8 cellular contexts compared by ENCODE assay signal in the genomic region with DNA sequence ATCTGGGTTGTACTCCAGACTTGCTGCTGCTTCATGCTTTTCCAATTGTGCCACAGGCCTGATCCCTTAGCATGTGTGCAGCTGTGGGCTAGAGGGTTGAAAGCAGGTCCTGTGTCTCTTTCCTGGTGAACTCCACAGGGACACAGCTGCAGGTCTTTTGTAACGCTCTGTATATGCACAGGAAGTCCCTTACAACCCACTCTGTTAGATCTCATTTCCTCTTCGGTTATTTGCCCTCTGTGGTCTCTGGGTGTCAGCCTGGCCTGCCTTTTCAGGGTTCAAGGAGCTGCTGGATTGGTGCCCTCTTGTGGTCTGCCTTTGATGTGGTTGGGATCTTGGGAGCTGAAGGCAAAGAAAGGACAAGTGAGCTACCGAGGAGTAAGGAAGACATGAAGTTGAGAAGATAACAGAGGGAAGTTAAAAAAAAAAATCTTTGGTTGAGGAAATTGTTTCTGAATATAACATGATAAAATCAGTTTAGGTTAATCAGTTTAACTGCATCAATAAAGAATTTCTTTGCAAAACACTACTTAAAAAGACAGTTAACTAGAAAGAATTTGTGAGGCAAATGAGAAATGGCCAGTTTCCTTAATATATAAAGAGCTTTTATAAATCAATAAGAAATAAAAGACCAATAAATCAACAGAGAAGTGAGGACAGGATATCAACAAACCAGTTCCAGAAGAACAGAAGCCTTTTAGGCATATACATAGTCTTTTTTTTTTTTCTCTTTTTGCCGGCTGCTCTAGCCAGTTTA. TPM values are rescaled to one million over a fixed set of nuclear protein-coding genes. Genes with fewer than 3 reads are reported as not detected.
DNase-seq lines count a peak whose midpoint lies in the region; ATAC-seq and TF ChIP-seq lines count a peak whose summit lies in the region.

No MANE protein-coding gene starts in this region.

- no peaks in the 10 kb centered on the region for H3K36me3 Mint-ChIP-seq in naive B cell

- peaks cover 7% of the 10 kb centered on the region for H3K4me1 ChIP-seq in Karpas-422 (ENCODE audit: low read length)
- H3K4me1 ChIP-seq in colonic mucosa: peaks cover 16% of the 10 kb centered on the region

- peaks cover 0 to 8% (median 0%) of the 10 kb centered on the region in 7 donors for H3K9me3 Mint-ChIP-seq in naive B cell

- DNase-seq in Karpas-422 (peak; percentile 64), colonic mucosa (peak; percentile 82), naive B cell (peak; percentile 17), NCI-H524 (lab: John Stamatoyannopoulos, UW) (no peak), NCI-H2171 (lab: John Stamatoyannopoulos, UW) (no peak)

- H3K27ac ChIP-seq in Karpas-422 (ENCODE audit: low read length) (peak overlapping the region; percentile 11; the same call in 1 of the 2 replicates), VCaP (no peak overlapping the region), colonic mucosa (peak overlapping the region; percentile 44)

- H3K9ac ChIP-seq in Karpas-422 (ENCODE audit: low read length): no peak overlapping the region
- H3K9ac ChIP-seq in colonic mucosa (ENCODE audit: low read depth in 2 of 2, low read length in 2 of 2): peak overlapping the region in 1 of 2 donors; percentile 41

- no peaks in the 10 kb centered on the region for H3K9me2 ChIP-seq in Karpas-422 (replicated peaks; ENCODE audit: insufficient read depth, low read length)

- H4K20me1 ChIP-seq in Karpas-422 (ENCODE audit: insufficient read depth, low read depth, low read length): no peaks in the 10 kb centered on the region

- peaks cover 23 to 29% (median 25%) of the 10 kb centered on the region in 3 donors for H3K4me1 Mint-ChIP-seq in naive B cell

- H2AFZ ChIP-seq in Karpas-422 (ENCODE audit: low read length): no peak overlapping the region

- H3K79me2 ChIP-seq in Karpas-422 (ENCODE audit: low read length): peaks cover 100% of the 10 kb centered on the region

- peak overlapping the region in 5 of 8 donors; percentile 1 to 77 (median 43) for H3K4me3 Mint-ChIP-seq in naive B cell

- no peak overlapping the region for H3K4me2 ChIP-seq in Karpas-422 (ENCODE audit: low read depth, low read length, poor library complexity, severe bottlenecking)

- ATAC-seq in GM21786 (IDR thresholded peaks at IDR 0.05; ENCODE audit: unreplicated experiment) (peak; percentile 87), naive B cell (ENCODE audit: low read depth in 2 of 2) (peak; percentile 90 to 93)

- peaks cover 9% of the 10 kb centered on the region; the same call in 1 of the 2 replicates for H3K9me3 ChIP-seq in Karpas-422 (ENCODE audit: low read length)
- H3K9me3 ChIP-seq in colonic mucosa: no peaks in the 10 kb centered on the region

- H3K36me3 ChIP-seq in Karpas-422 (ENCODE audit: insufficient read depth, low read length) (peaks cover 28% of the 10 kb centered on the region; the same call in 1 of the 2 replicates), colonic mucosa (no peaks in the 10 kb centered on the region)

- peak overlapping the region in 4 of 6 donors; percentile 77 to 95 (median 92) for H3K27ac Mint-ChIP-seq in naive B cell

- TF ChIP-seq CTCF in GM12875 (IDR thresholded peaks at IDR 0.05; ENCODE audit: borderline replicate concordance, insufficient read depth, low read depth, low read length) (peak; percentile 35; the same call in 1 of the 2 replicates), VCaP (conservative IDR thresholded peaks at IDR 0.05) (0 out of 2 replicates have a peak, but pooled peaks have one; percentile 22), colonic mucosa (IDR thresholded peaks at IDR 0.05) (peak; percentile 29)

- no peaks in the 10 kb centered on the region for H3K27me3 Mint-ChIP-seq in naive B cell

- no peak overlapping the region for H3K4me3 ChIP-seq in GM12875 (ENCODE audit: low read depth, low read length)
- H3K4me3 ChIP-seq in Karpas-422 (ENCODE audit: low read length): no peak overlapping the region
- H3K4me3 ChIP-seq in colonic mucosa: no peak overlapping the region

- H3K27me3 ChIP-seq in Karpas-422 (ENCODE audit: low read length) (no peaks in the 10 kb centered on the region), colonic mucosa (no peaks in the 10 kb centered on the region)

- intact Hi-C loops in colonic mucosa (cut with DNase I): no loop called here

RNA-seq across cellular contexts. Expression of a gene that starts 44.1 kb away (rescaled TPM):
- total RNA-seq in Karpas-422 (2014; rRNA removed; shearing (Covaris generic); ENCODE audit: low replicate concordance): 67.9 and 109 TPM in 2 replicates
- total RNA-seq in colonic mucosa: 10 to 100 TPM; 39.6 to 69.0 TPM
- polyA plus RNA-seq in naive B cell (ENCODE audit: low read depth in 6 of 6): 10 to 100 TPM in 1 of 6 donors, 1 to 10 TPM in 5; 4.9 to 10.7 (median 7.7) TPM

Comparison
In these comparisons a context has a peak if more than half of its experiments do, and no peak if none do; other contexts are left out.
1. DNase-seq: peak in Karpas-422 (single experiment), colonic mucosa (single experiment) and naive B cell (single experiment); none in NCI-H524 (0 of 2) and NCI-H2171 (single experiment).
2. Peak in every context shown above with its lines, with median percentiles within 50 percentile points of each other: CTCF ChIP-seq.